In the genomic region with DNA sequence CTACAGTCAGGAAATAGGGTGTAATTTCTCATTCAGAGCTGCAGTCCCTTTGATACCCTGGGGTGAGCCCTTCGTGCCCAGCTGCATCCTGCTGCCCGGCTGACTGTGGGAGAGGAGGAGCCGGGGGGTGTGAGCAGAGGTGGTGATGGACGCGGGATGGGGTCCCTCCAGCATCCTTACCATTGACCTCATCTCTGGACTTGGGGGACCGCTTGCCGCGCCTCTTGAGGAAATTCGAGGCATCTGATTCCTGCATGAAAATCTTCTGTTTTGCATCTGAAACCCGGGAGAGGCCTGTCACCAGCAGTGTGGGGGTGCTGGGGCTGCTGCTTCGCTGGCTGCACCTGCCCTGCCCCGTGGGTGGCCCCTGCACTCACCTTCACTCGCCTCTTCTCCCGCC, we compare ENCODE assay signal across 1 cellular context.
TF ChIP-seq lines count a peak whose summit lies in the region.

No MANE protein-coding gene starts in this region.

TF ChIP-seq in SK-N-SH treated with all-trans-retinoic acid at 6 μM for 48 hours, 23 proteins besides CTCF, POLR2A, EP300 and RAD21 (continued from another document):
- TF ChIP-seq ZC3H10 (CRISPR knock-in tag; IDR thresholded peaks at IDR 0.05) (no peak), ISL1 (CRISPR knock-in tag; IDR thresholded peaks at IDR 0.05) (no peak), SNAI2 (CRISPR knock-in tag; IDR thresholded peaks at IDR 0.05) (no peak), GLIS3 (CRISPR knock-in tag; IDR thresholded peaks at IDR 0.05) (no peak), BACH2 (CRISPR knock-in tag; IDR thresholded peaks at IDR 0.05; ENCODE audit: borderline replicate concordance) (no peak), OSR1 (CRISPR knock-in tag; IDR thresholded peaks at IDR 0.05) (no peak), TCF4 (CRISPR knock-in tag; IDR thresholded peaks at IDR 0.05; ENCODE audit: borderline replicate concordance) (no peak)
- TF ChIP-seq, protein P1, sequence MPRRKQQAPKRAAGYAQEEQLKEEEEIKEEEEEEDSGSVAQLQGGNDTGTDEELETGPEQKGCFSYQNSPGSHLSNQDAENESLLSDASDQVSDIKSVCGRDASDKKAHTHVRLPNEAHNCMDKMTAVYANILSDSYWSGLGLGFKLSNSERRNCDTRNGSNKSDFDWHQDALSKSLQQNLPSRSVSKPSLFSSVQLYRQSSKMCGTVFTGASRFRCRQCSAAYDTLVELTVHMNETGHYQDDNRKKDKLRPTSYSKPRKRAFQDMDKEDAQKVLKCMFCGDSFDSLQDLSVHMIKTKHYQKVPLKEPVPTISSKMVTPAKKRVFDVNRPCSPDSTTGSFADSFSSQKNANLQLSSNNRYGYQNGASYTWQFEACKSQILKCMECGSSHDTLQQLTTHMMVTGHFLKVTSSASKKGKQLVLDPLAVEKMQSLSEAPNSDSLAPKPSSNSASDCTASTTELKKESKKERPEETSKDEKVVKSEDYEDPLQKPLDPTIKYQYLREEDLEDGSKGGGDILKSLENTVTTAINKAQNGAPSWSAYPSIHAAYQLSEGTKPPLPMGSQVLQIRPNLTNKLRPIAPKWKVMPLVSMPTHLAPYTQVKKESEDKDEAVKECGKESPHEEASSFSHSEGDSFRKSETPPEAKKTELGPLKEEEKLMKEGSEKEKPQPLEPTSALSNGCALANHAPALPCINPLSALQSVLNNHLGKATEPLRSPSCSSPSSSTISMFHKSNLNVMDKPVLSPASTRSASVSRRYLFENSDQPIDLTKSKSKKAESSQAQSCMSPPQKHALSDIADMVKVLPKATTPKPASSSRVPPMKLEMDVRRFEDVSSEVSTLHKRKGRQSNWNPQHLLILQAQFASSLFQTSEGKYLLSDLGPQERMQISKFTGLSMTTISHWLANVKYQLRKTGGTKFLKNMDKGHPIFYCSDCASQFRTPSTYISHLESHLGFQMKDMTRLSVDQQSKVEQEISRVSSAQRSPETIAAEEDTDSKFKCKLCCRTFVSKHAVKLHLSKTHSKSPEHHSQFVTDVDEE (CRISPR knock-in tag; IDR thresholded peaks at IDR 0.05), result no peak
TF ChIP-seq in SK-N-SH treated with all-trans-retinoic acid at 6 μM for 48 hours: peak in this region for 0.
